31 cellular contexts compared by ENCODE assay signal in genomic region chr10:101759354-101760247, GRCh38. TPM values are rescaled to one million over a fixed set of nuclear protein-coding genes. Genes with fewer than 3 reads are reported as not detected.
DNase-seq lines count a peak whose midpoint lies in the region; ATAC-seq and TF ChIP-seq lines count a peak whose summit lies in the region.
"Had no signal": no experiment of that assay in that cellular context is flagged by ENCODE, and none has a peak within 500 bp of the region (broad histone marks: within the 10 kb centered on the region; RNA-seq: fewer than 3 reads in every experiment).

No MANE protein-coding gene starts in this region.

- H3K9me2 ChIP-seq in hepatocyte (replicated peaks; ENCODE audit: insufficient read depth) = no peaks in the 10 kb centered on the region

- TF ChIP-seq CTCF in smooth muscle cell (IDR thresholded peaks at IDR 0.05; ENCODE audit: borderline replicate concordance, insufficient read depth, poor library complexity, severe bottlenecking) (no peak), tibial artery (IDR thresholded peaks at IDR 0.05) (no peak), hepatocyte (IDR thresholded peaks at IDR 0.05; ENCODE audit: poor library complexity) (no peak)

- H3K4me2 ChIP-seq in smooth muscle cell (no peak overlapping the region), hepatocyte (no peak overlapping the region)

- H3K79me2 ChIP-seq in smooth muscle cell (ENCODE audit: low read depth) (no peaks in the 10 kb centered on the region), hepatocyte (no peaks in the 10 kb centered on the region)
- H3K79me2 ChIP-seq: parathyroid adenoma had no signal

- no peaks in the 10 kb centered on the region for H4K20me1 ChIP-seq in smooth muscle cell (ENCODE audit: low read depth)
- no peaks in the 10 kb centered on the region for H4K20me1 ChIP-seq in hepatocyte (ENCODE audit: insufficient read depth, poor library complexity, severe bottlenecking)

- H3K27me3 ChIP-seq in smooth muscle cell (ENCODE audit: low read depth) (peaks cover 9% of the 10 kb centered on the region), tibial artery (peaks cover 0 to 50% of the 10 kb centered on the region in 2 donors), hepatocyte (peaks cover 7% of the 10 kb centered on the region)
- H3K27me3 ChIP-seq: breast epithelium, right atrium auricular region, testis, uterus had no signal

- no peaks in the 10 kb centered on the region for H3K9me3 ChIP-seq in smooth muscle cell (replicated peaks; ENCODE audit: low read depth)
- no peaks in the 10 kb centered on the region for H3K9me3 ChIP-seq in tibial artery
- H3K9me3 ChIP-seq in hepatocyte (ENCODE audit: low read depth) = no peaks in the 10 kb centered on the region
- H3K9me3 ChIP-seq: breast epithelium, gastroesophageal sphincter, right atrium auricular region, testis, uterus had no signal

- DNase-seq in NCI-H2107 treated with DMSO at 0.1 percent for 48 hours (lab: John Stamatoyannopoulos, UW; ENCODE audit: unreplicated experiment) (peak; percentile 1), NCI-H2107 (lab: John Stamatoyannopoulos, UW) (no peak), iPS-NIHi11 (ENCODE audit: low spot score) (peak; percentile 58), sciatic nerve (ENCODE audit: low spot score) (peak; percentile 28), smooth muscle cell (lab: John Stamatoyannopoulos, UW; ENCODE audit: unreplicated experiment) (no peak), tibial artery (no peak), hepatocyte (ENCODE audit: low spot score) (no peak)
- DNase-seq: activated CD4-positive, alpha-beta T cell treated with anti-CD3 and anti-CD28 coated beads, Interleukin-2, amount 10 ng/mL, durations not matched to agents 24 days and 14 days; activated CD8-positive, alpha-beta memory T cell treated with anti-CD3 and anti-CD28 coated beads for 24 hours; activated T-cell treated with anti-CD3 and anti-CD28 coated beads for 4 hours; CD4-positive, CD25-positive, alpha-beta regulatory T cell; hippocampal formation; Kasumi-1; left colon; NCI-H2171; NCI-H510A treated with DMSO at 0.1 percent for 48 hours; SHP77; stimulated activated CD8-positive, alpha-beta memory T cell treated with anti-CD3 and anti-CD28 coated beads, Interleukin-4, amount 100 ng/mL, for 48 hours; T-cell; testis; uterus had no signal

- H3K27ac ChIP-seq in smooth muscle cell (ENCODE audit: low read depth) (no peak overlapping the region), tibial artery (no peak overlapping the region), hepatocyte (no peak overlapping the region)
- H3K27ac ChIP-seq: breast epithelium, gastroesophageal sphincter, parathyroid adenoma, right atrium auricular region, testis, uterus had no signal

- H3K4me3 ChIP-seq in smooth muscle cell = no peak overlapping the region
- no peak overlapping the region for H3K4me3 ChIP-seq in tibial artery
- no peak overlapping the region for H3K4me3 ChIP-seq in hepatocyte
- H3K4me3 ChIP-seq: breast epithelium, gastroesophageal sphincter, right atrium auricular region, testis, uterus had no signal

- no peak overlapping the region for H3K9ac ChIP-seq in smooth muscle cell (ENCODE audit: low read depth)
- H3K9ac ChIP-seq: parathyroid adenoma had no signal

- TF ChIP-seq EP300 in Ishikawa (IDR thresholded peaks at IDR 0.05; ENCODE audit: borderline replicate concordance) = no peak

- no peak overlapping the region for H2AFZ ChIP-seq in smooth muscle cell (ENCODE audit: low read depth)
- H2AFZ ChIP-seq in hepatocyte = no peak overlapping the region
- H2AFZ ChIP-seq: parathyroid adenoma had no signal

- ATAC-seq in sciatic nerve = no peak
- ATAC-seq: activated naive CD4-positive, alpha-beta T cell treated with anti-CD3 and anti-CD28 coated beads, Interleukin-2, amount 50 U/mL, for 72 hours; gastroesophageal sphincter; HCT116; left colon; T-cell had no signal

- TF ChIP-seq RAD21 in Ishikawa (IDR thresholded peaks at IDR 0.05; ENCODE audit: low read depth) = no peak

- 46% methylated on average over 10 of the region's 11 CpGs for WGBS in smooth muscle cell (ENCODE audit: low lambda C conversion rate)
- WGBS in hepatocyte (ENCODE audit: low lambda C conversion rate, missing lambda C conversion rate) = 49% methylated on average over 11 of the region's 11 CpGs

- no peaks in the 10 kb centered on the region for H3F3A ChIP-seq in smooth muscle cell (ENCODE audit: low read depth)

- peaks cover 8% of the 10 kb centered on the region for H3K4me1 ChIP-seq in smooth muscle cell (ENCODE audit: low read depth)
- no peaks in the 10 kb centered on the region for H3K4me1 ChIP-seq in tibial artery
- no peaks in the 10 kb centered on the region for H3K4me1 ChIP-seq in hepatocyte (ENCODE audit: insufficient read depth)
- H3K4me1 ChIP-seq: breast epithelium, gastroesophageal sphincter, right atrium auricular region, testis, uterus had no signal

- H3K36me3 ChIP-seq in smooth muscle cell (ENCODE audit: low read depth) = no peaks in the 10 kb centered on the region
- no peaks in the 10 kb centered on the region for H3K36me3 ChIP-seq in tibial artery
- H3K36me3 ChIP-seq in hepatocyte (replicated peaks; ENCODE audit: insufficient read depth, low read depth) = no peaks in the 10 kb centered on the region
- H3K36me3 ChIP-seq: breast epithelium, gastroesophageal sphincter, right atrium auricular region, uterus had no signal

- intact Hi-C loops in sciatic nerve (cut with DNase I) (no loop called here), tibial artery (cut with DNase I; ENCODE audit: low total_unique reads) (no loop called here)

TF ChIP-seq in Ishikawa, 13 proteins besides CTCF, POLR2A, EP300 and RAD21:
- TF ChIP-seq EGR1 (IDR thresholded peaks at IDR 0.05) = no peak
- TF ChIP-seq, protein P1, sequence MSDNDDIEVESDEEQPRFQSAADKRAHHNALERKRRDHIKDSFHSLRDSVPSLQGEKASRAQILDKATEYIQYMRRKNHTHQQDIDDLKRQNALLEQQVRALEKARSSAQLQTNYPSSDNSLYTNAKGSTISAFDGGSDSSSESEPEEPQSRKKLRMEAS (IDR thresholded peaks at IDR 0.05) = 0 out of 2 replicates have a peak, but pooled peaks have one; percentile 15

RNA-seq across cellular contexts. Expression of gene FGF8, which starts 16.3 kb away (rescaled TPM):
- total RNA-seq in sciatic nerve (0.62 TPM), smooth muscle cell (not detected in 2 replicates), hepatocyte (not detected in 2 replicates)
- polyA plus RNA-seq in smooth muscle cell (not detected in 2 replicates), hepatocyte (not detected in 2 replicates)
- total RNA-seq: activated naive CD4-positive, alpha-beta T cell treated with anti-CD3 and anti-CD28 coated beads, Interleukin-2, amount 50 U/mL, for 72 hours; activated T-helper 2 cell treated with anti-CD3 and anti-CD28 coated beads, Interferon-gamma antibody, Interleukin-2, Interleukin-4, amounts not matched to agents 10 μg/mL and 5 μg/mL and 100 μg/mL, durations not matched to agents 14 hours and 24 hours and 36 hours; breast epithelium; CD4-positive, CD25-positive, alpha-beta regulatory T cell; Daoy; fibroblast of lung; gastroesophageal sphincter; left colon; right atrium auricular region; T-cell; uterus had no signal
- polyA plus RNA-seq: CD4-positive, CD25-positive, alpha-beta regulatory T cell; fibroblast of lung had no signal

RNA-seq across cellular contexts. Expression of gene NPM3, which starts 23.6 kb away (rescaled TPM):
- total RNA-seq in sciatic nerve = 8.0 TPM
- total RNA-seq in smooth muscle cell = 65.0 and 82.0 TPM in 2 replicates
- 10.2 and 10.5 TPM in 2 replicates for polyA plus RNA-seq in smooth muscle cell
- total RNA-seq in hepatocyte = 69.4 and 71.6 TPM in 2 replicates
- polyA plus RNA-seq in hepatocyte = 4.0 and 5.1 TPM in 2 replicates

RNA-seq across cellular contexts. Expression of gene OGA, which starts 58.6 kb away (rescaled TPM):
- 187 TPM for total RNA-seq in sciatic nerve
- 98.6 and 135 TPM in 2 replicates for total RNA-seq in smooth muscle cell
- 54.8 and 78.5 TPM in 2 replicates for polyA plus RNA-seq in smooth muscle cell
- 66.4 and 76.8 TPM in 2 replicates for total RNA-seq in hepatocyte
- 46.1 and 55.7 TPM in 2 replicates for polyA plus RNA-seq in hepatocyte

Comparison
In these comparisons a context has a peak if more than half of its experiments do, and no peak if none do; other contexts are left out.
1. DNase-seq: peak in NCI-H2107 treated with DMSO at 0.1 percent for 48 hours (single experiment), iPS-NIHi11 (single experiment) and sciatic nerve (single experiment); none in NCI-H2107 (single experiment), smooth muscle cell (single experiment), tibial artery (0 of 2) and hepatocyte (single experiment).